16 cellular contexts compared by ENCODE assay signal in the genomic region with DNA sequence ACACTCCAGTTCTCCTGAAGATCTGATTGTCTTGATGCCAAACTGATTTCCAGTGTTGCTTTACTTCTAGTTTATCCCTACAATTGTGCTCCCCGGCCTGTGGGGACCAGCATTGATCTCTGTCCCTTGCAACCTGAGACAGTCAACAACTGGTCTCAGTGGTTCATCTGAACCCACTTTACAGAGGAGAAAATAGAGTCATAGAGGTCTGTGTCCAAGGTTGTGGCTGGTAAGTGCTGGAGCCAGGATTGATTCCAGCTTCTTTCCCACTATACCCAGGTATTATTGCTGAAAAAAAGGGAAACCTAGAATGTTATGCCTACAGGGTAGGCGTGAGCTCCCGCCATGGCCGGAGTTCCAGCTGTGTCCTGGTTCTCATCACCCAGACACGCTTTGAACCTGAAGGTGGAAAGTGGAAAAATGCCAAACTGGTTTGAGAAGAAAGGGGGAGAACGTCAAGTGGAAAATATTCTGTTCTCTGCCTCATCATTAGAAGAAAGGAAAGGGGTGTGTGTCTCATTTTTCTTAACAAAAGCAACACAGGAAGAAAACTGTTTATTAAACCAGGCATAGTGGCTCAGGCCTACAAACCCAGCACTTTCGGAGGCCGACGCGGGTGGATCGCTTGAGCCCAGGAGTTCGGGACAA.
DNase-seq lines count a peak whose midpoint lies in the region; ATAC-seq and TF ChIP-seq lines count a peak whose summit lies in the region.
"Had no signal": no experiment of that assay in that cellular context is flagged by ENCODE, and none has a peak within 500 bp of the region (broad histone marks: within the 10 kb centered on the region; RNA-seq: fewer than 3 reads in every experiment).

No MANE protein-coding gene starts in this region.

- no peaks in the 10 kb centered on the region for H3K27me3 ChIP-seq in uterus
- H3K27me3 ChIP-seq: BE2C, ovary had no signal

- ATAC-seq in GM19397 (IDR thresholded peaks at IDR 0.05; ENCODE audit: unreplicated experiment) (no peak), GM21723 (IDR thresholded peaks at IDR 0.05; ENCODE audit: unreplicated experiment) (no peak)

- H3K9me3 Mint-ChIP-seq in mesothelial cell of epicardium = no peaks in the 10 kb centered on the region

- no peaks in the 10 kb centered on the region for H3K4me1 ChIP-seq in uterus

- peak overlapping the region; percentile 86 to 87 for H3K27ac ChIP-seq in uterus
- H3K27ac ChIP-seq: KMS-11, ovary had no signal

- peak in 1 of 2 donors; percentile 26 for TF ChIP-seq POLR2A in uterus (IDR thresholded peaks at IDR 0.05)

- no peak overlapping the region for H3K4me3 Mint-ChIP-seq in mesothelial cell of epicardium

- peak overlapping the region; percentile 68 for H3K27ac Mint-ChIP-seq in mesothelial cell of epicardium

- TF ChIP-seq CTCF in mesothelial cell of epicardium (IDR thresholded peaks at IDR 0.05; ENCODE audit: unreplicated experiment) (no peak), uterus (IDR thresholded peaks at IDR 0.05) (no peak)

- H3K36me3 Mint-ChIP-seq in mesothelial cell of epicardium = no peaks in the 10 kb centered on the region

- H3K36me3 ChIP-seq in uterus = no peaks in the 10 kb centered on the region
- H3K36me3 ChIP-seq: BE2C, ovary had no signal

- peaks cover 6% of the 10 kb centered on the region for H3K4me1 Mint-ChIP-seq in mesothelial cell of epicardium

- peak; percentile 11 for DNase-seq in stimulated activated CD4-positive, alpha-beta T cell treated with anti-CD3 and anti-CD28 coated beads, Interleukin-15, amount 100 ng/mL, for 24 hours
- no peak for DNase-seq in stimulated activated CD4-positive, alpha-beta T cell treated with anti-CD3 and anti-CD28 coated beads, Interleukin-2, amount 100 ng/mL, for 48 hours
- DNase-seq in amniotic epithelial cell (ENCODE audit: low read depth) (peak; percentile 13), mesothelial cell of epicardium (ENCODE audit: low spot score in 2 of 2, unreplicated experiment in 2 of 2) (no peak), uterus (peak; percentile 63 to 79), foreskin melanocyte (no peak)
- DNase-seq: BE2C, hippocampal formation, mesendoderm, NCI-H1694 treated with DMSO at 0.1 percent for 48 hours, NCI-H774, ovary, T1000 had no signal

- no peak overlapping the region for H3K4me3 ChIP-seq in uterus
- H3K4me3 ChIP-seq: ovary had no signal

- no peaks in the 10 kb centered on the region for H3K9me3 ChIP-seq in uterus
- H3K9me3 ChIP-seq: BE2C, ovary had no signal

- H3K27me3 Mint-ChIP-seq in mesothelial cell of epicardium (ENCODE audit: low read depth) = no peaks in the 10 kb centered on the region

- intact Hi-C loops in uterus (cut with DNase I; ENCODE audit: low total_unique reads) = no loop called here

Comparison
In these comparisons a context has a peak if more than half of its experiments do, and no peak if none do; other contexts are left out.
1. DNase-seq: peak in stimulated activated CD4-positive, alpha-beta T cell treated with anti-CD3 and anti-CD28 coated beads, Interleukin-15, amount 100 ng/mL, for 24 hours (single experiment), amniotic epithelial cell (single experiment) and uterus (2 of 2); none in stimulated activated CD4-positive, alpha-beta T cell treated with anti-CD3 and anti-CD28 coated beads, Interleukin-2, amount 100 ng/mL, for 48 hours (0 of 2), mesothelial cell of epicardium (0 of 2) and foreskin melanocyte (single experiment).